ENCODE assay signal across 20 cellular contexts in genomic region chr16:77736879-77737278, GRCh38. TPM values are rescaled to one million over a fixed set of nuclear protein-coding genes. Genes with fewer than 3 reads are reported as not detected.
DNase-seq lines count a peak whose midpoint lies in the region; ATAC-seq, FAIRE-seq and TF ChIP-seq lines count a peak whose summit lies in the region.
"Had no signal": no experiment of that assay in that cellular context is flagged by ENCODE, and none has a peak within 500 bp of the region (broad histone marks: within the 10 kb centered on the region; RNA-seq: fewer than 3 reads in every experiment).

No MANE protein-coding gene starts in this region.

- H3K4me2 ChIP-seq in K562 (ENCODE audit: insufficient read depth, low read length), result no peak overlapping the region; the same call in 1 of the 2 replicates

- H3K4me3 ChIP-seq in K562, result no peak overlapping the region
- no peak overlapping the region for H3K4me3 ChIP-seq in CD4-positive, alpha-beta memory T cell (ENCODE audit: low read length in 2 of 2)
- H3K4me3 ChIP-seq: left ventricle myocardium inferior had no signal

- H3K9me3 Mint-ChIP-seq in CD4-positive, alpha-beta memory T cell, result peaks cover 0 to 7% (median 0%) of the 10 kb centered on the region in 8 donors
- H3K9me3 Mint-ChIP-seq: activated CD4-positive, alpha-beta memory T cell treated with anti-CD3 and anti-CD28 coated beads, Interleukin-2, amount 10 ng/mL, durations not matched to agents 7 days and 5 days had no signal

- CTCF ChIA-PET in K562 (lab: Yijun Ruan, JAX; ENCODE audit: low intra/inter-chr PET ratio), result no interaction called here
- CTCF ChIA-PET in CD4-positive, alpha-beta memory T cell (lab: Charles Lee; ENCODE audit: partially characterized antibody), result no interaction called here

- in situ Hi-C loops in K562 (cut with MboI), result no loop called here

- ATAC-seq in GM18499 (IDR thresholded peaks at IDR 0.05; ENCODE audit: insufficient read depth, unreplicated experiment) (peak; percentile 76), GM21576 (IDR thresholded peaks at IDR 0.05; ENCODE audit: unreplicated experiment) (peak; percentile 52), HG03457 (IDR thresholded peaks at IDR 0.05; ENCODE audit: unreplicated experiment) (peak; percentile 76), K562 (no peak), GM21619 (IDR thresholded peaks at IDR 0.05; ENCODE audit: unreplicated experiment) (no peak)
- ATAC-seq in activated CD4-positive, CD25-positive, alpha-beta regulatory T cell treated with anti-CD3 and anti-CD28 coated beads, Interleukin-2, amount 50 U/mL, for 24 hours, result no peak

- no peaks in the 10 kb centered on the region for H3K9me3 ChIP-seq in K562 (replicated peaks; ENCODE audit: control insufficient read depth, insufficient read depth, low read depth, low read length)
- H3K9me3 ChIP-seq in CD4-positive, alpha-beta memory T cell (ENCODE audit: control insufficient read depth in 1 of 2, low read length in 2 of 2), result no peaks in the 10 kb centered on the region
- H3K9me3 ChIP-seq: left ventricle myocardium inferior had no signal

- no peak for TF ChIP-seq CTCF in K562 (IDR thresholded peaks at IDR 0.05 in 2 of 3, conservative IDR thresholded peaks at IDR 0.05 in 1 of 3; ENCODE audit: insufficient read depth in 2 of 3, low read depth in 1 of 3, low read length in 3 of 3)

- intact Hi-C loops in K562 (cut with micrococcal nuclease), result no loop called here
- intact Hi-C loops in CD4-positive, alpha-beta memory T cell (cut with micrococcal nuclease), result no loop called here

- H3K9ac ChIP-seq in K562 (ENCODE audit: insufficient read depth in 1 of 2, low read depth in 2 of 2, low read length in 2 of 2), result no peak overlapping the region

- TF ChIP-seq POLR2A in K562 (conservative IDR thresholded peaks at IDR 0.05), result no peak

- H3K27me3 ChIP-seq in K562 (ENCODE audit: control insufficient read depth in 2 of 2, insufficient read depth in 2 of 2, low read length in 2 of 2), result no peaks in the 10 kb centered on the region
- no peaks in the 10 kb centered on the region for H3K27me3 ChIP-seq in CD4-positive, alpha-beta memory T cell (ENCODE audit: insufficient read depth, low read length)

- no peak for FAIRE-seq in K562 (lab: Jason Lieb, UNC)

- no peaks in the 10 kb centered on the region for H3K9me1 ChIP-seq in K562 (ENCODE audit: control insufficient read depth, insufficient read depth, low read length)

- no peak for TF ChIP-seq RAD21 in K562 (CRISPR knock-in tag; conservative IDR thresholded peaks at IDR 0.05 in 1 of 2, IDR thresholded peaks at IDR 0.05 in 1 of 2)

- TF ChIP-seq EP300 in K562 (IDR thresholded peaks at IDR 0.05; ENCODE audit: low read length), result no peak

- H3K4me1 ChIP-seq in K562 (replicated peaks in 1 of 2; ENCODE audit: control insufficient read depth in 2 of 2, insufficient read depth in 2 of 2, low read length in 2 of 2), result peaks cover 0 to 5% of the 10 kb centered on the region in 2 experiments; a peak in 2 of 5 replicates
- no peaks in the 10 kb centered on the region for H3K4me1 ChIP-seq in CD4-positive, alpha-beta memory T cell (ENCODE audit: insufficient read depth, low read length)
- H3K4me1 ChIP-seq: left ventricle myocardium inferior had no signal

- POLR2A ChIA-PET in K562 (lab: Yijun Ruan, JAX), result no interaction called here
- POLR2A ChIA-PET in CD4-positive, alpha-beta memory T cell (lab: Charles Lee; ENCODE audit: partially characterized antibody), result no interaction called here

- no peaks in the 10 kb centered on the region for H3K4me1 Mint-ChIP-seq in CD4-positive, alpha-beta memory T cell
- H3K4me1 Mint-ChIP-seq: brain, H9 had no signal

- H3K79me2 ChIP-seq in K562 (ENCODE audit: control insufficient read depth, insufficient read depth, low read length), result no peaks in the 10 kb centered on the region

- WGBS in K562 (ENCODE audit: insufficient coverage, low coverage, missing lambda C conversion rate), result 9% methylated on average over 1 of the region's 1 CpG

- no peaks in the 10 kb centered on the region for H4K20me1 ChIP-seq in K562 (replicated peaks; ENCODE audit: control insufficient read depth, insufficient read depth, low read length)

- no peak overlapping the region for H3K4me3 Mint-ChIP-seq in CD4-positive, alpha-beta memory T cell
- H3K4me3 Mint-ChIP-seq: activated CD4-positive, alpha-beta memory T cell treated with anti-CD3 and anti-CD28 coated beads, Interleukin-2, amount 10 ng/mL, durations not matched to agents 7 days and 5 days; brain; H9; natural killer cell; type B pancreatic cell had no signal

- no TSS peak for BruUV-seq in K562 (replicated peaks; lab: Mats Ljungman, UMichigan)

- H3K27me3 Mint-ChIP-seq in CD4-positive, alpha-beta memory T cell, result no peaks in the 10 kb centered on the region
- H3K27me3 Mint-ChIP-seq: activated CD4-positive, alpha-beta memory T cell treated with anti-CD3 and anti-CD28 coated beads, Interleukin-2, amount 10 ng/mL, durations not matched to agents 7 days and 5 days; type B pancreatic cell had no signal

- no peaks in the 10 kb centered on the region for H3K36me3 ChIP-seq in K562 (ENCODE audit: control insufficient read depth, insufficient read depth, low read length)
- H3K36me3 ChIP-seq in CD4-positive, alpha-beta memory T cell (ENCODE audit: insufficient read depth, low read length), result no peaks in the 10 kb centered on the region

- no peak for DNase-seq in K562 (ENCODE audit: extremely low read depth in 1 of 4, low spot score in 3 of 4)
- no peak for DNase-seq in NCI-H2107 (lab: John Stamatoyannopoulos, UW)
- no peak for DNase-seq in CD4-positive, alpha-beta memory T cell
- DNase-seq: activated CD4-positive, alpha-beta memory T cell treated with anti-CD3 and anti-CD28 coated beads, Interleukin-2, amount 10 ng/mL, durations not matched to agents 7 days and 5 days; effector CD8-positive, alpha-beta T cell; H9; left ventricle myocardium inferior; natural killer cell; NCI-H2029 treated with DMSO at 0.1 percent for 48 hours; Right ventricle myocardium superior; stimulated activated CD4-positive, alpha-beta T cell treated with anti-CD3 and anti-CD28 coated beads, Interleukin-1b, Interleukin-23, amount 100 ng/mL, for 48 hours; T-helper 9 cell had no signal

- H3K27ac Mint-ChIP-seq in CD4-positive, alpha-beta memory T cell, result peak overlapping the region in 2 of 7 donors; percentile 18 to 55
- H3K27ac Mint-ChIP-seq: activated CD4-positive, alpha-beta memory T cell treated with anti-CD3 and anti-CD28 coated beads, Interleukin-2, amount 10 ng/mL, durations not matched to agents 7 days and 5 days; brain; H9; natural killer cell; type B pancreatic cell had no signal

- H2AFZ ChIP-seq in K562 (ENCODE audit: low read depth, low read length), result 0 out of 2 replicates have a peak overlapping the region, but pooled peaks have one; percentile 15

- no peak overlapping the region for H3K27ac ChIP-seq in K562 (ENCODE audit: extremely low read depth, low read depth, low read length)
- H3K27ac ChIP-seq in CD4-positive, alpha-beta memory T cell (ENCODE audit: low read depth, low read length), result no peak overlapping the region
- H3K27ac ChIP-seq: left ventricle myocardium inferior had no signal

- peaks cover 3 to 9% of the 10 kb centered on the region in 2 donors for H3K36me3 Mint-ChIP-seq in CD4-positive, alpha-beta memory T cell
- H3K36me3 Mint-ChIP-seq: natural killer cell had no signal

TF ChIP-seq in K562, 482 proteins besides CTCF, POLR2A, EP300 and RAD21 (continues in another document):
- no peak for TF ChIP-seq ZNF717 (CRISPR knock-in tag; IDR thresholded peaks at IDR 0.05)

RNA-seq across cellular contexts. Expression of gene NUDT7, which starts 14.6 kb away (rescaled TPM):
- 3.2 and 8.9 TPM in 2 replicates for total RNA-seq in K562 (2011; cell fraction: chromatin; rRNA removed; ENCODE audit: low replicate concordance)
- 2.6 and 3.5 TPM in 2 replicates for total RNA-seq in K562 (2011; cell fraction: nucleolus; rRNA removed)
- total RNA-seq in K562 (2011; cell fraction: nucleoplasm; rRNA removed), result 4.7 and 9.1 TPM in 2 replicates
- total RNA-seq in K562 (2014; rRNA removed), result 4.7 and 5.7 TPM in 2 replicates
- 8.8 and 9.3 TPM in 2 replicates for total RNA-seq in K562 (2014; rRNA removed; fragmentation: Illumina TruSeq; extraction: Trizol)
- 7.4 and 8.1 TPM in 2 replicates for total RNA-seq in K562 (2015; rRNA removed; fragmentation: Illumina TruSeq; extraction: Trizol)
- total RNA-seq in K562 (2021), result 5.6 and 5.8 TPM in 2 replicates
- 11.5 and 12.9 TPM in 2 replicates for polyA plus RNA-seq in K562 (2011; rRNA removed)
- 6.0 and 8.9 TPM in 2 replicates for polyA plus RNA-seq in K562 (2011; cell fraction: cytosol; rRNA removed)
- polyA plus RNA-seq in K562 (2011; cell fraction: nucleus; rRNA removed), result 4.7 and 5.7 TPM in 2 replicates
- polyA plus RNA-seq in K562 (2012), result 7.0 and 11.0 TPM in 2 replicates
- polyA plus RNA-seq in K562 (2014; fragmentation: Illumina TruSeq; extraction: Trizol), result 10.9 and 11.5 TPM in 2 replicates
- 10 to 100 TPM; 23.2 to 24.2 TPM for polyA plus RNA-seq in K562 (2014; fragmentation: Nextera tagmentation; extraction: Ambion mirVana)
- 10.5 and 12.4 TPM in 2 replicates for polyA plus RNA-seq in K562 (2014; rRNA removed)
- polyA minus RNA-seq in K562 (2011; rRNA and poly(A)+ RNA removed), result 6.3 and 7.3 TPM in 2 replicates
- polyA minus RNA-seq in K562 (2011; cell fraction: cytosol; rRNA and poly(A)+ RNA removed), result 4.1 TPM in 1 of 2 replicates, not detected in the other
- polyA minus RNA-seq in K562 (2011; cell fraction: nucleus; rRNA and poly(A)+ RNA removed), result 2.1 and 2.6 TPM in 2 replicates
- total RNA-seq in CD4-positive, alpha-beta memory T cell, result 10 to 100 TPM in 1 of 2 experiments, 1 to 10 TPM in 1; 9.8 to 11.0 TPM
- 10 to 100 TPM; 11.9 to 17.4 TPM for polyA plus RNA-seq in CD4-positive, alpha-beta memory T cell

RNA-seq across cellular contexts. Expression of gene VAT1L, which starts 51.5 kb away (rescaled TPM):
- total RNA-seq in K562 (2011; cell fraction: chromatin; rRNA removed; ENCODE audit: low replicate concordance), result not detected in 2 replicates
- total RNA-seq in K562 (2011; cell fraction: nucleolus; rRNA removed), result not detected in 2 replicates
- total RNA-seq in K562 (2011; cell fraction: nucleoplasm; rRNA removed), result not detected in 2 replicates
- total RNA-seq in K562 (2014; rRNA removed) (not detected in 2 replicates), K562 (2014; rRNA removed; fragmentation: Illumina TruSeq; extraction: Trizol) (not detected in 2 replicates), K562 (2015; rRNA removed; fragmentation: Illumina TruSeq; extraction: Trizol) (not detected in 2 replicates), K562 (2021) (0.20 TPM in 1 of 2 replicates, not detected in the other)
- polyA plus RNA-seq in K562 (2011; rRNA removed) (0.01 TPM in 1 of 2 replicates, not detected in the other), K562 (2014; fragmentation: Illumina TruSeq; extraction: Trizol) (not detected in 2 replicates), K562 (2014; fragmentation: Nextera tagmentation; extraction: Ambion mirVana) (not detected), K562 (2014; rRNA removed) (not detected in 2 replicates)
- 0.01 TPM in 2 replicates for polyA plus RNA-seq in K562 (2011; cell fraction: cytosol; rRNA removed)
- polyA plus RNA-seq in K562 (2011; cell fraction: nucleus; rRNA removed), result not detected in 2 replicates
- not detected in 2 replicates for polyA plus RNA-seq in K562 (2012)
- not detected in 2 replicates for polyA minus RNA-seq in K562 (2011; rRNA and poly(A)+ RNA removed)
- not detected in 2 replicates for polyA minus RNA-seq in K562 (2011; cell fraction: cytosol; rRNA and poly(A)+ RNA removed)
- not detected in 2 replicates for polyA minus RNA-seq in K562 (2011; cell fraction: nucleus; rRNA and poly(A)+ RNA removed)
- total RNA-seq in CD4-positive, alpha-beta memory T cell, result not detected
- polyA plus RNA-seq in CD4-positive, alpha-beta memory T cell, result not detected
- total RNA-seq: LHCN-M2, natural killer cell had no signal

Comparison
In these comparisons a context has a peak if more than half of its experiments do, and no peak if none do; other contexts are left out.
1. ATAC-seq: peak in GM18499 (single experiment), GM21576 (single experiment) and HG03457 (single experiment); none in K562 (single experiment), activated CD4-positive, CD25-positive, alpha-beta regulatory T cell treated with anti-CD3 and anti-CD28 coated beads, Interleukin-2, amount 50 U/mL, for 24 hours (0 of 2) and GM21619 (single experiment).